14 cellular contexts compared by ENCODE assay signal in genomic region chr7:1053816-1054370, GRCh38. TPM values are rescaled to one million over a fixed set of nuclear protein-coding genes. Genes with fewer than 3 reads are reported as not detected.
A peak's percentile ranks its signal among the peaks of the same experiment; 100 is the strongest.
DNase-seq lines count a peak whose midpoint lies in the region; ATAC-seq and TF ChIP-seq lines count a peak whose summit lies in the region.
"Had no signal": no experiment of that assay in that cellular context is flagged by ENCODE, and none has a peak within 500 bp of the region (broad histone marks: within the 10 kb centered on the region; RNA-seq: fewer than 3 reads in every experiment).

No MANE protein-coding gene starts in this region.

- ATAC-seq in naive thymus-derived CD8-positive, alpha-beta T cell = no peak
- no peak for ATAC-seq in GM21737 (IDR thresholded peaks at IDR 0.05; ENCODE audit: unreplicated experiment)
- ATAC-seq: left lobe of liver, psoas muscle had no signal

- H3K27me3 Mint-ChIP-seq in activated CD4-positive, alpha-beta T cell treated with anti-CD3 and anti-CD28 coated beads, Interleukin-2, amount 10 ng/mL, durations not matched to agents 7 days and 5 days = no peaks in the 10 kb centered on the region
- H3K27me3 Mint-ChIP-seq in naive thymus-derived CD8-positive, alpha-beta T cell = no peaks in the 10 kb centered on the region

- POLR2A ChIA-PET in activated CD4-positive, alpha-beta T cell treated with anti-CD3 and anti-CD28 coated beads, Interleukin-2, amount 10 ng/mL, durations not matched to agents 7 days and 5 days (lab: Charles Lee) = interaction anchor here (0.6 kb wide), 1 partner anchor 619 kb away, joined by 3 read pairs; no protein-coding TSS in a partner anchor
- POLR2A ChIA-PET in naive thymus-derived CD8-positive, alpha-beta T cell (lab: Charles Lee) = interaction anchor here (4.3 to 5.5 kb wide), 2 partner anchors 10 to 26 kb away, joined by 26 to 33 read pairs; partner anchors contain the start of gene GPR146

- no peak for DNase-seq in activated CD4-positive, alpha-beta T cell treated with anti-CD3 and anti-CD28 coated beads, Interleukin-2, amount 10 ng/mL, durations not matched to agents 7 days and 5 days
- no peak for DNase-seq in activated CD4-positive, alpha-beta T cell treated with anti-CD3 and anti-CD28 coated beads, Interleukin-2, amount 50 U/mL, for 4 hours
- no peak for DNase-seq in dorsolateral prefrontal cortex
- DNase-seq in naive thymus-derived CD8-positive, alpha-beta T cell = peak in 1 of 10 donors; percentile 53
- DNase-seq in tibial nerve (ENCODE audit: low spot score in 2 of 2) = no peak
- no peak for DNase-seq in NCI-H524 treated with DMSO at 0.1 percent for 48 hours (lab: John Stamatoyannopoulos, UW)
- DNase-seq in NCI-H446 (lab: John Stamatoyannopoulos, UW) = no peak
- DNase-seq: activated naive CD4-positive, alpha-beta T cell treated with Interleukin-2 at 50 U/mL for 16 hours; NCI-H2171; tibial artery had no signal

- peaks cover 0 to 100% (median 50%) of the 10 kb centered on the region in 4 donors for H3K4me1 ChIP-seq in tibial nerve

- peak overlapping the region in 56 of 59 donors; percentile 4 to 91 (median 80) for H3K27ac ChIP-seq in dorsolateral prefrontal cortex
- H3K27ac ChIP-seq in tibial nerve = peak overlapping the region; percentile 75 to 96 (median 86)

- H3K4me3 ChIP-seq in dorsolateral prefrontal cortex (peak overlapping the region in 10 of 59 donors; percentile 41 to 62 (median 54)), tibial nerve (no peak overlapping the region)
- H3K4me3 ChIP-seq: tibial artery had no signal

- CTCF ChIA-PET in activated CD4-positive, alpha-beta T cell treated with anti-CD3 and anti-CD28 coated beads, Interleukin-2, amount 10 ng/mL, durations not matched to agents 7 days and 5 days (lab: Charles Lee) = interaction anchor here (0.9 to 6.6 kb wide), 4 partner anchors 10 to 61 kb away, joined by 3 to 48 read pairs (median 6); partner anchors contain the start of gene GPR146

- peaks cover 48% of the 10 kb centered on the region for H3K4me1 Mint-ChIP-seq in activated CD4-positive, alpha-beta T cell treated with anti-CD3 and anti-CD28 coated beads, Interleukin-2, amount 10 ng/mL, durations not matched to agents 7 days and 5 days
- H3K4me1 Mint-ChIP-seq in naive thymus-derived CD8-positive, alpha-beta T cell = peaks cover 7 to 47% (median 31%) of the 10 kb centered on the region in 4 donors

- H3K36me3 Mint-ChIP-seq in activated CD4-positive, alpha-beta T cell treated with anti-CD3 and anti-CD28 coated beads, Interleukin-2, amount 10 ng/mL, durations not matched to agents 7 days and 5 days (ENCODE audit: low read depth) = peaks cover 6% of the 10 kb centered on the region
- H3K36me3 Mint-ChIP-seq in naive thymus-derived CD8-positive, alpha-beta T cell = peaks cover 0 to 4% (median 0%) of the 10 kb centered on the region in 3 donors

- no peaks in the 10 kb centered on the region for H3K9me3 Mint-ChIP-seq in activated CD4-positive, alpha-beta T cell treated with anti-CD3 and anti-CD28 coated beads, Interleukin-2, amount 10 ng/mL, durations not matched to agents 7 days and 5 days
- H3K9me3 Mint-ChIP-seq in naive thymus-derived CD8-positive, alpha-beta T cell = no peaks in the 10 kb centered on the region

- 80 to 87% methylated on average over 17 of the region's 17 CpGs for WGBS in tibial nerve, 2 donors

- peak overlapping the region; percentile 78 for H3K27ac Mint-ChIP-seq in activated CD4-positive, alpha-beta T cell treated with anti-CD3 and anti-CD28 coated beads, Interleukin-2, amount 10 ng/mL, durations not matched to agents 7 days and 5 days
- peak overlapping the region in 6 of 10 donors; percentile 13 to 84 (median 54) for H3K27ac Mint-ChIP-seq in naive thymus-derived CD8-positive, alpha-beta T cell

- TF ChIP-seq EP300 in tibial nerve (IDR thresholded peaks at IDR 0.05) = no peak

- H3K36me3 ChIP-seq in tibial nerve = peaks cover 0 to 18% (median 2%) of the 10 kb centered on the region in 3 donors

- intact Hi-C loops in dorsolateral prefrontal cortex (cut with DNase I) = no loop called here

- no peak overlapping the region for H3K4me3 Mint-ChIP-seq in activated CD4-positive, alpha-beta T cell treated with anti-CD3 and anti-CD28 coated beads, Interleukin-2, amount 10 ng/mL, durations not matched to agents 7 days and 5 days
- peak overlapping the region in 7 of 10 donors; percentile 30 to 92 (median 47) for H3K4me3 Mint-ChIP-seq in naive thymus-derived CD8-positive, alpha-beta T cell

- no peak for TF ChIP-seq POLR2A in tibial nerve (IDR thresholded peaks at IDR 0.05)

- H3K9me3 ChIP-seq in tibial nerve = no peaks in the 10 kb centered on the region
- H3K9me3 ChIP-seq: psoas muscle, tibial artery had no signal

- TF ChIP-seq CTCF in dorsolateral prefrontal cortex (IDR thresholded peaks at IDR 0.05 in 54 of 56, conservative IDR thresholded peaks at IDR 0.05 in 2 of 56; ENCODE audit: low read depth in 1 of 56, partially characterized antibody in 56 of 56) = no peak
- no peak for TF ChIP-seq CTCF in tibial nerve (IDR thresholded peaks at IDR 0.05)

- H3K27me3 ChIP-seq in dorsolateral prefrontal cortex (no peaks in the 10 kb centered on the region), tibial nerve (no peaks in the 10 kb centered on the region)
- H3K27me3 ChIP-seq: tibial artery had no signal

RNA-seq across cellular contexts. Expression of gene GPR146, which starts 9.5 kb away (rescaled TPM):
- total RNA-seq in activated CD4-positive, alpha-beta T cell treated with anti-CD3 and anti-CD28 coated beads, Interleukin-2, amount 10 ng/mL, durations not matched to agents 7 days and 5 days = 10 to 100 TPM; 13.3 to 13.8 TPM
- 10 to 100 TPM in 110 of 120 experiments, 1 to 10 TPM in 10; 7.2 to 46.2 (median 18.2) TPM for total RNA-seq in dorsolateral prefrontal cortex
- 1 to 10 TPM; 7.0 to 9.5 TPM for total RNA-seq in naive thymus-derived CD8-positive, alpha-beta T cell
- 1 to 10 TPM; 1.4 to 3.8 (median 2.5) TPM for polyA plus RNA-seq in naive thymus-derived CD8-positive, alpha-beta T cell
- total RNA-seq in tibial nerve = 10 to 100 TPM; 27.8 to 91.8 (median 59.1) TPM

RNA-seq across cellular contexts. Expression of gene GPER1, which starts 34.0 kb away (rescaled TPM):
- total RNA-seq in activated CD4-positive, alpha-beta T cell treated with anti-CD3 and anti-CD28 coated beads, Interleukin-2, amount 10 ng/mL, durations not matched to agents 7 days and 5 days = under 1 TPM in 1 of 2 experiments, not detected in 1; 0.08 TPM
- 10 to 100 TPM in 51 of 120 experiments, 1 to 10 TPM in 69; 2.4 to 37.0 (median 9.3) TPM for total RNA-seq in dorsolateral prefrontal cortex
- total RNA-seq in naive thymus-derived CD8-positive, alpha-beta T cell = under 1 TPM in 1 of 2 experiments, not detected in 1; 0.25 TPM
- under 1 TPM in 1 of 3 donors, not detected in 2; 0.11 TPM for polyA plus RNA-seq in naive thymus-derived CD8-positive, alpha-beta T cell
- total RNA-seq in tibial nerve = 10 to 100 TPM in 1 of 4 donors, 1 to 10 TPM in 3; 6.1 to 12.4 (median 8.7) TPM
- total RNA-seq: T-helper 1 cell treated with Interleukin-12 subunit alpha and Interleukin-12 subunit beta and Interleukin-4 antibody, amounts not matched to agents 30 ng/mL and 1 ng/mL, for 36 hours had no signal
